ENCODE assay signal across 16 cellular contexts in genomic region chr20:10625641-10626040, GRCh38.
"Had no signal": no experiment of that assay in that cellular context is flagged by ENCODE, and none has a peak within 500 bp of the region (broad histone marks: within the 10 kb centered on the region; RNA-seq: fewer than 3 reads in every experiment).

No MANE protein-coding gene starts in this region.

- ATAC-seq: heart right ventricle; stimulated activated effector memory CD8-positive, alpha-beta T cell treated with anti-CD3 and anti-CD28 coated beads, Interleukin-12 subunit alpha, Interleukin-12 subunit beta, amount 100 ng/mL, for 72 hours had no signal

- H3K27ac ChIP-seq: cardiac muscle cell, heart right ventricle, neutrophil, right atrium auricular region had no signal

- H3K36me3 ChIP-seq: cardiac muscle cell, heart right ventricle, right atrium auricular region had no signal

- H3K27me3 ChIP-seq: cardiac muscle cell, heart right ventricle, neutrophil, right atrium auricular region had no signal

- FAIRE-seq: colon, frontal cortex had no signal

- H3K4me3 ChIP-seq: cardiac muscle cell, heart right ventricle, right atrium auricular region had no signal

- H3K9me3 ChIP-seq: heart right ventricle, neutrophil, right atrium auricular region had no signal

- DNase-seq: activated CD4-positive, alpha-beta memory T cell treated with anti-CD3 and anti-CD28 coated beads for 36 hours; activated CD4-positive, CD25-positive, alpha-beta regulatory T cell treated with anti-CD3 and anti-CD28 coated beads, Interleukin-2, amount 50 U/mL, for 72 hours; activated gamma-delta T cell treated with Interleukin-2 at 50 U/mL for 16 hours; activated naive CD8-positive, alpha-beta T cell treated with anti-CD3 and anti-CD28 coated beads, Interleukin-2, amount 10 ng/mL, durations not matched to agents 7 days and 5 days; activated T-cell treated with anti-CD3 and anti-CD28 coated beads, Interleukin-2, amount 50 U/mL, for 48 hours; aorta; heart right ventricle; midbrain; posterior cingulate gyrus; SW 1271 had no signal
